18 cellular contexts compared by ENCODE assay signal in the genomic region with DNA sequence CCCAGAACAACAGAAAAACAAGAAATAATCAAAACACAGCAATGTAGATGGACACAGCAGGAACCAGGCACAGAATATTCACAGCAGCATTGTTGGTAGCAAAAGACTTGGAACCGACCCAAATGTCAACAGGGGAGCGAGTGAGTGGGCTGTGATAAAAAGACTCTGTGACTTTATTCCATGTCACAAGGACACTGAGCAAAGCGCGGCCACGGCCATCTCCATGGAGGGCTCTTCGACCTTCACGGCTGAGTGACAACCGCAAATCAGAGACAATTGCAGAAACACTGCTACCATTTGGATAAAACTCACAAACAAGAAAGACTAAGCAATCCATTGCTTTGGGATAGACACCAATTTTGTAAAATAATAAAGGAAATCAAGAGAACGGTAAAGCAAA.
DNase-seq lines count a peak whose midpoint lies in the region; ATAC-seq and TF ChIP-seq lines count a peak whose summit lies in the region.
"Had no signal": no experiment of that assay in that cellular context is flagged by ENCODE, and none has a peak within 500 bp of the region (broad histone marks: within the 10 kb centered on the region; RNA-seq: fewer than 3 reads in every experiment).

No MANE protein-coding gene starts in this region.

- CTCF ChIA-PET in A673 (lab: Charles Lee), result no interaction called here

- H3K27me3 ChIP-seq in A673 (replicated peaks; ENCODE audit: insufficient read depth, low read depth, low read length, poor library complexity), result no peaks in the 10 kb centered on the region
- H3K27me3 ChIP-seq: BLaER1 treated with 17β-estradiol and CSF1 and Interleukin-3, amounts not matched to agents 10 nM and 100 nM; MG63; Peyer's patch had no signal

- in situ Hi-C loops in KBM-7 (cut with MboI; ENCODE audit: low pct_unique_long_range_greater_than_20kb, low sequenced_read_pairs), result no loop called here

- peak; percentile 25 for DNase-seq in A673 (ENCODE audit: low spot score)
- peak; percentile 73 for DNase-seq in DMS79 treated with DMSO at 0.1 percent for 48 hours (lab: John Stamatoyannopoulos, UW)
- DNase-seq in NCI-H187 treated with DMSO at 0.1 percent for 48 hours (lab: John Stamatoyannopoulos, UW), result peak; percentile 14
- DNase-seq in cerebellar cortex (ENCODE audit: low spot score), result peak; percentile 30
- no peak for DNase-seq in KBM-7
- no peak for DNase-seq in activated naive CD4-positive, alpha-beta T cell treated with anti-CD3 and anti-CD28 coated beads, Interleukin-2, amount 50 U/mL, for 16 hours
- DNase-seq: CD8-positive, alpha-beta T cell; DMS53; HFFc6; Kasumi-1; MG63; NCI-H1048; NCI-H1930; NCI-H524; Peyer's patch had no signal

- ATAC-seq in esophagus mucosa, result no peak
- ATAC-seq: CD8-positive, alpha-beta T cell had no signal

- H3K4me3 ChIP-seq in A673 (ENCODE audit: low read depth, low read length, poor library complexity, severe bottlenecking), result no peak overlapping the region
- H3K4me3 ChIP-seq: BLaER1 treated with 17β-estradiol and CSF1 and Interleukin-3, amounts not matched to agents 10 nM and 100 nM; MG63; Peyer's patch; SJSA1 had no signal

- TF ChIP-seq CTCF in A673 (conservative IDR thresholded peaks at IDR 0.05; ENCODE audit: low read depth, low read length), result no peak

- intact Hi-C loops in A673 (cut with micrococcal nuclease; ENCODE audit: unreplicated experiment), result no loop called here

- H3K4me1 ChIP-seq in A673 (ENCODE audit: insufficient read depth, low read length, poor library complexity, severe bottlenecking), result no peaks in the 10 kb centered on the region
- H3K4me1 ChIP-seq: Peyer's patch, SJSA1 had no signal

- H3K27ac ChIP-seq in A673 (ENCODE audit: low read depth, low read length, poor library complexity, severe bottlenecking), result no peak overlapping the region
- H3K27ac ChIP-seq: BLaER1 treated with 17β-estradiol and CSF1 and Interleukin-3, amounts not matched to agents 10 nM and 100 nM; Peyer's patch; SJSA1 had no signal

- H3K36me3 ChIP-seq in A673 (ENCODE audit: insufficient read depth, low read length, poor library complexity, severe bottlenecking), result no peaks in the 10 kb centered on the region
- H3K36me3 ChIP-seq: BLaER1 treated with 17β-estradiol and CSF1 and Interleukin-3, amounts not matched to agents 10 nM and 100 nM; MG63; Peyer's patch; SJSA1 had no signal

- POLR2A ChIA-PET in A673 (lab: Charles Lee; ENCODE audit: low non-redundant PET), result no interaction called here

- H3K9me3 ChIP-seq in A673 (ENCODE audit: low read depth, low read length, poor library complexity, severe bottlenecking), result peaks cover 4% of the 10 kb centered on the region
- H3K9me3 ChIP-seq: MG63, Peyer's patch had no signal

- BruUV-seq in A673 (replicated peaks; lab: Mats Ljungman, UMichigan), result no TSS peak

Comparison
In these comparisons a context has a peak if more than half of its experiments do, and no peak if none do; other contexts are left out.
1. DNase-seq: peak in A673 (single experiment), DMS79 treated with DMSO at 0.1 percent for 48 hours (single experiment), NCI-H187 treated with DMSO at 0.1 percent for 48 hours (single experiment) and cerebellar cortex (single experiment); none in KBM-7 (single experiment) and activated naive CD4-positive, alpha-beta T cell treated with anti-CD3 and anti-CD28 coated beads, Interleukin-2, amount 50 U/mL, for 16 hours (single experiment).